In the genomic region with DNA sequence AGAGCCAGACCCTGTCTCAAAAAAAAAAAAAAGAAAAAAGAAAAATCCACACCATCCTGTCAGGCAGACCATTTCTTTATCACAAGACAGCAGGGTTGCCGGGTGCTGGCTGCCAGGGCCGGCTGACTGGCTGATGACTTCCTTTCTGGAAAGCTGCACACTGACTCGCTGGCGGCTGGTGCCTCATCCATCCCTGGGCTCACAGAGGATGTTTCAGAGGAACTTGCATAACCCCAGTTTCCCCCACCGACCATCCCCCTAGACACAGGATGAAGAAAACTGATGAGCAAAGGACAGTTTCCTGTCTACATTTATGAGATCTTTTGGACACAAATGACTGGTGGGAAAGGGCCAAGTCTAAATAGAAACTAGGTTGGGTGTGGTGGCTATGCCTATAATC, we compare ENCODE assay signal across 8 cellular contexts. TPM values are rescaled to one million over a fixed set of nuclear protein-coding genes. Genes with fewer than 3 reads are reported as not detected.
DNase-seq lines count a peak whose midpoint lies in the region; ATAC-seq and TF ChIP-seq lines count a peak whose summit lies in the region.

No MANE protein-coding gene starts in this region.

- H3K36me3 Mint-ChIP-seq in activated naive CD4-positive, alpha-beta T cell treated with anti-CD3 and anti-CD28 coated beads, Interleukin-2, amount 10 ng/mL, durations not matched to agents 7 days and 5 days = peaks cover 53% of the 10 kb centered on the region
- H3K36me3 Mint-ChIP-seq in activated T-cell treated with anti-CD3 and anti-CD28 coated beads, Interleukin-2, amount 50 U/mL, for 4 hours (ENCODE audit: insufficient read depth) = peaks cover 23% of the 10 kb centered on the region

- peak overlapping the region; percentile 73 for H3K27ac Mint-ChIP-seq in activated naive CD4-positive, alpha-beta T cell treated with anti-CD3 and anti-CD28 coated beads, Interleukin-2, amount 10 ng/mL, durations not matched to agents 7 days and 5 days

- TF ChIP-seq CTCF in transverse colon (IDR thresholded peaks at IDR 0.05) = no peak

- no peak overlapping the region for H3K4me3 ChIP-seq in transverse colon

- peak; percentile 42 for DNase-seq in activated naive CD4-positive, alpha-beta T cell treated with anti-CD3 and anti-CD28 coated beads, Interleukin-2, amount 10 ng/mL, durations not matched to agents 7 days and 5 days
- DNase-seq in activated naive CD4-positive, alpha-beta T cell treated with Interleukin-2 at 50 U/mL for 16 hours = no peak
- DNase-seq in activated T-cell treated with anti-CD3 and anti-CD28 coated beads, Interleukin-2, amount 50 U/mL, for 4 hours = no peak
- peak; percentile 67 for DNase-seq in iris pigment epithelial cell (ENCODE audit: low read depth)
- DNase-seq in transverse colon = peak; percentile 29
- no peak for DNase-seq in NCI-H2227 (lab: John Stamatoyannopoulos, UW; ENCODE audit: unreplicated experiment)
- no peak for DNase-seq in central memory CD4-positive, alpha-beta T cell

- ATAC-seq in activated T-cell treated with anti-CD3 and anti-CD28 coated beads, Interleukin-2, amount 50 U/mL, for 4 hours = peak; percentile 32 to 37
- no peak for ATAC-seq in HG03025 (IDR thresholded peaks at IDR 0.05; ENCODE audit: low FRiP score, unreplicated experiment)

- intact Hi-C loops in transverse colon (cut with DNase I; ENCODE audit: low total_unique reads) = no loop called here

- no peaks in the 10 kb centered on the region for H3K9me3 ChIP-seq in transverse colon

- H3K4me1 Mint-ChIP-seq in activated naive CD4-positive, alpha-beta T cell treated with anti-CD3 and anti-CD28 coated beads, Interleukin-2, amount 10 ng/mL, durations not matched to agents 7 days and 5 days = peaks cover 19% of the 10 kb centered on the region
- H3K4me1 Mint-ChIP-seq in activated T-cell treated with anti-CD3 and anti-CD28 coated beads, Interleukin-2, amount 50 U/mL, for 4 hours (ENCODE audit: low read depth) = peaks cover 6% of the 10 kb centered on the region

- no peak overlapping the region for H3K27ac ChIP-seq in transverse colon

- no peaks in the 10 kb centered on the region for H3K36me3 ChIP-seq in transverse colon

- in situ Hi-C loops in transverse colon (cut with MboI; ENCODE audit: low pct_ligation_motif_present in 1 of 4, low pct_unique_long_range_greater_than_20kb in 1 of 4, low sequenced_read_pairs in 3 of 4) = no loop called here

- H3K27me3 Mint-ChIP-seq in activated naive CD4-positive, alpha-beta T cell treated with anti-CD3 and anti-CD28 coated beads, Interleukin-2, amount 10 ng/mL, durations not matched to agents 7 days and 5 days = no peaks in the 10 kb centered on the region
- no peaks in the 10 kb centered on the region for H3K27me3 Mint-ChIP-seq in activated T-cell treated with anti-CD3 and anti-CD28 coated beads, Interleukin-2, amount 50 U/mL, for 4 hours (ENCODE audit: low read depth)

- H3K9me3 Mint-ChIP-seq in activated naive CD4-positive, alpha-beta T cell treated with anti-CD3 and anti-CD28 coated beads, Interleukin-2, amount 10 ng/mL, durations not matched to agents 7 days and 5 days = no peaks in the 10 kb centered on the region
- H3K9me3 Mint-ChIP-seq in activated T-cell treated with anti-CD3 and anti-CD28 coated beads, Interleukin-2, amount 50 U/mL, for 4 hours = no peaks in the 10 kb centered on the region

- H3K4me3 Mint-ChIP-seq in activated naive CD4-positive, alpha-beta T cell treated with anti-CD3 and anti-CD28 coated beads, Interleukin-2, amount 10 ng/mL, durations not matched to agents 7 days and 5 days = no peak overlapping the region
- H3K4me3 Mint-ChIP-seq in activated T-cell treated with anti-CD3 and anti-CD28 coated beads, Interleukin-2, amount 50 U/mL, for 4 hours = no peak overlapping the region

- TF ChIP-seq POLR2A in transverse colon (IDR thresholded peaks at IDR 0.05) = no peak

- CTCF ChIA-PET in activated naive CD4-positive, alpha-beta T cell treated with anti-CD3 and anti-CD28 coated beads, Interleukin-2, amount 10 ng/mL, durations not matched to agents 7 days and 5 days (lab: Charles Lee) = no interaction called here

- TF ChIP-seq EP300 in transverse colon (IDR thresholded peaks at IDR 0.05; ENCODE audit: low read depth) = no peak

- 72 to 78% methylated on average over 3 to 5 of the region's 5 CpGs for WGBS in transverse colon (ENCODE audit: low coverage in 1 of 2), 2 donors

- H3K27me3 ChIP-seq in transverse colon = no peaks in the 10 kb centered on the region

- no peaks in the 10 kb centered on the region for H3K4me1 ChIP-seq in transverse colon

RNA-seq across cellular contexts. Expression of gene HPSE, which starts 14.1 kb away (rescaled TPM):
- 1 to 10 TPM; 4.2 to 5.6 (median 5.0) TPM for total RNA-seq in activated T-cell treated with anti-CD3 and anti-CD28 coated beads, Interleukin-2, amount 50 U/mL, for 4 hours
- total RNA-seq in transverse colon = 1 to 10 TPM in 3 of 4 donors, under 1 TPM in 1; 0.75 to 5.4 (median 4.3) TPM

RNA-seq across cellular contexts. Expression of gene COQ2, which starts 36.0 kb away (rescaled TPM):
- total RNA-seq in activated T-cell treated with anti-CD3 and anti-CD28 coated beads, Interleukin-2, amount 50 U/mL, for 4 hours = 10 to 100 TPM; 13.3 to 16.4 (median 15.0) TPM
- total RNA-seq in transverse colon = 10 to 100 TPM in 3 of 4 donors, under 1 TPM in 1; 0.75 to 14.4 (median 12.2) TPM

Comparison
In these comparisons a context has a peak if more than half of its experiments do, and no peak if none do; other contexts are left out.
1. DNase-seq: peak in activated naive CD4-positive, alpha-beta T cell treated with anti-CD3 and anti-CD28 coated beads, Interleukin-2, amount 10 ng/mL, durations not matched to agents 7 days and 5 days (single experiment), iris pigment epithelial cell (single experiment) and transverse colon (single experiment); none in activated naive CD4-positive, alpha-beta T cell treated with Interleukin-2 at 50 U/mL for 16 hours (single experiment), activated T-cell treated with anti-CD3 and anti-CD28 coated beads, Interleukin-2, amount 50 U/mL, for 4 hours (single experiment), NCI-H2227 (single experiment) and central memory CD4-positive, alpha-beta T cell (single experiment).